Comparison of ENCODE assay signal across 13 cellular contexts in the genomic region with DNA sequence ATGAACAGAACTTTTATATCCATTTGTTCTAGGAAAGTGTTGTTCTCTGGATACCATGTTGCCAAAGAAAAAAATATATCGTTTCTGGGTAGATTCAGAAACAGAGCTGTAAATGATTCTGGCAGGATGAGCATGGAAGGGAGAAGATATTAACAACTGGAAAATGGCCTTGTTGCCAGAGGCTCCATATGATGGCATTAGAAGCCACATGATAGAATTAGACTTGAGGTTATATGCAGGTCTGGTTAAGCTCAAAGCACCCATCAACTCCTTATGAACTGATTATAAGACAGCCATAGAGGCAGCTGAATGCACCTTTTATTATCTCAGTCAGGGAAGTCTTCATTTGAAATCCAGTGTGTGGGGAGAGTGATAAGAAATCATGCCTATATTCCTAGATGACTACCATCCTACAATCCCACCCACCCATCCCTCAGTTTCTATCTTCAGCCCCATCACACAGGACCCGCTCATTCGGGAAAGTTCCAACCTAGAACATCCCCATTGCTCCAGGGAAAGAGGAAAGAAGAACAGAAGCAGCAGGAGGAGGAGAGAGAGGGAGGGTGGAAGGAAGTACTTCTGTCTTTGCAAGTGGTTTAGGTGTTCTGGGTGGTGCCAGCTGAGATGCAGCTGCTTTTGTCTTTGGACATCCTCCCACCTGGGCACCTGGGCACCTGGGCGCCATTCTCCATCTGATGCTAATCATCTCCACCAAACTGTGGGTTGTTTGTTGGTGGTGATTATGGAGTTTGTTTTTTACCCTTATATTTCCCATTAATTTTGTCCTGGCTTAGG. TPM values are rescaled to one million over a fixed set of nuclear protein-coding genes. Genes with fewer than 3 reads are reported as not detected.
DNase-seq lines count a peak whose midpoint lies in the region; ATAC-seq and TF ChIP-seq lines count a peak whose summit lies in the region.
"Had no signal": no experiment of that assay in that cellular context is flagged by ENCODE, and none has a peak within 500 bp of the region (broad histone marks: within the 10 kb centered on the region; RNA-seq: fewer than 3 reads in every experiment).

No MANE protein-coding gene starts in this region.

- BruUV-seq in IMR-90 (replicated peaks; lab: Mats Ljungman, UMichigan) = no TSS peak

- no peaks in the 10 kb centered on the region for H3K36me3 ChIP-seq in IMR-90 (ENCODE audit: control insufficient read depth, insufficient read depth, low read length)
- H3K36me3 ChIP-seq in SK-N-SH (replicated peaks in 1 of 2; ENCODE audit: control insufficient read depth in 1 of 2, insufficient read depth in 2 of 2, low read length in 1 of 2) = no peaks in the 10 kb centered on the region
- no peaks in the 10 kb centered on the region for H3K36me3 ChIP-seq in esophagus squamous epithelium
- no peaks in the 10 kb centered on the region for H3K36me3 ChIP-seq in neural progenitor cell
- H3K36me3 ChIP-seq in right lobe of liver = no peaks in the 10 kb centered on the region
- no peaks in the 10 kb centered on the region for H3K36me3 ChIP-seq in hepatocyte (replicated peaks; ENCODE audit: insufficient read depth, low read depth)

- peaks cover 4% of the 10 kb centered on the region for H3K27me3 Mint-ChIP-seq in neural progenitor cell (ENCODE audit: insufficient read depth, low read depth)

- H2BK20ac ChIP-seq in IMR-90 (ENCODE audit: low read depth, low read length) = peak overlapping the region; percentile 18; the same call in 1 of the 2 replicates

- no peak overlapping the region for H3K4me3 Mint-ChIP-seq in neural progenitor cell
- H3K4me3 Mint-ChIP-seq: IgD-negative memory B cell had no signal

- no peaks in the 10 kb centered on the region for H4K20me1 ChIP-seq in IMR-90 (ENCODE audit: insufficient read depth, low read length)
- no peaks in the 10 kb centered on the region for H4K20me1 ChIP-seq in SK-N-SH (ENCODE audit: insufficient read depth)
- H4K20me1 ChIP-seq in neural progenitor cell (ENCODE audit: low read depth) = no peaks in the 10 kb centered on the region
- H4K20me1 ChIP-seq in hepatocyte (ENCODE audit: insufficient read depth, poor library complexity, severe bottlenecking) = no peaks in the 10 kb centered on the region

- DNase-seq in IMR-90 (no peak), SK-N-SH (peak; percentile 77), esophagus squamous epithelium (lab: John Stamatoyannopoulos, UW) (no peak), neural progenitor cell (ENCODE audit: low spot score) (no peak), right lobe of liver (no peak), hepatocyte (ENCODE audit: low spot score) (no peak)
- DNase-seq in activated effector memory CD4-positive, alpha-beta T cell treated with Interleukin-2 at 50 U/mL for 16 hours = no peak
- DNase-seq: COR-L47, NCI-H1436, NCI-H2081 treated with DMSO at 0.1 percent for 48 hours, NCI-H510A had no signal

- dilution Hi-C loops in IMR-90 (cut with HindIII; ENCODE audit: low sequenced_read_pairs, unreplicated experiment) = no loop called here

- H3K9me2 ChIP-seq in SK-N-SH (no peaks in the 10 kb centered on the region), hepatocyte (replicated peaks; ENCODE audit: insufficient read depth) (no peaks in the 10 kb centered on the region)

- H4K91ac ChIP-seq in IMR-90 (ENCODE audit: insufficient read depth, low read depth, low read length) = no peak overlapping the region; the same call in 1 of the 2 replicates

- 0 out of 3 replicates have a peak overlapping the region, but pooled peaks have one; percentile 25 for H2BK15ac ChIP-seq in IMR-90 (ENCODE audit: low read depth, low read length)

- no peak overlapping the region for H2BK5ac ChIP-seq in IMR-90 (ENCODE audit: low read depth, low read length, poor library complexity, severe bottlenecking)

- H3K79me1 ChIP-seq in IMR-90 (ENCODE audit: low read depth in 1 of 2, low read length in 2 of 2) = no peaks in the 10 kb centered on the region

- no peak overlapping the region for H3K14ac ChIP-seq in IMR-90 (replicated peaks; ENCODE audit: low read depth, low read length)

- no peak overlapping the region for H3K4me3 ChIP-seq in IMR-90 (ENCODE audit: insufficient read depth, low read depth, low read length)
- H3K4me3 ChIP-seq in SK-N-SH (ENCODE audit: low read depth in 2 of 2, low read length in 1 of 2) = no peak overlapping the region
- H3K4me3 ChIP-seq in esophagus squamous epithelium = no peak overlapping the region
- H3K4me3 ChIP-seq in neural progenitor cell = no peak overlapping the region
- H3K4me3 ChIP-seq in right lobe of liver = no peak overlapping the region
- no peak overlapping the region for H3K4me3 ChIP-seq in hepatocyte

- no peak overlapping the region for H4K8ac ChIP-seq in IMR-90 (ENCODE audit: low read depth in 2 of 2, low read length in 2 of 2)

- peaks cover 4% of the 10 kb centered on the region for H3F3A ChIP-seq in SK-N-SH (replicated peaks; ENCODE audit: insufficient read depth)
- H3F3A ChIP-seq in neural progenitor cell (ENCODE audit: low read depth) = peaks cover 14% of the 10 kb centered on the region

- H4K5ac ChIP-seq in IMR-90 (ENCODE audit: low read depth, low read length) = no peak overlapping the region

- no peak for TF ChIP-seq RAD21 in IMR-90 (IDR thresholded peaks at IDR 0.05; ENCODE audit: low read length)
- TF ChIP-seq RAD21 in SK-N-SH (IDR thresholded peaks at IDR 0.05; ENCODE audit: low read length) = peak; percentile 26; the same call in 1 of the 2 replicates

- POLR2A ChIA-PET in IMR-90 (lab: Charles Lee; ENCODE audit: unreplicated experiment) (no interaction called here), SK-N-SH (lab: Yijun Ruan, JAX) (interaction anchor here (0.6 to 5.7 kb wide), 3 partner anchors 26 to 511 kb away, joined by 3 to 62 read pairs (median 14); a partner anchor contains a TSS)

- intact Hi-C loops in IMR-90 (cut with micrococcal nuclease) = no loop called here
- intact Hi-C loops in esophagus squamous epithelium (cut with DNase I) = no loop called here
- intact Hi-C loops in right lobe of liver (cut with DNase I) = no loop called here

- no CpG with 5 or more reads among the region's 4 CpGs for WGBS in IMR-90 (ENCODE audit: extremely low coverage in 2 of 2, insufficient read length in 1 of 2), 2 experiments
- 55% methylated on average over 4 of the region's 4 CpGs for WGBS in SK-N-SH (ENCODE audit: low lambda C conversion rate)
- WGBS in esophagus squamous epithelium, 2 donors = 80 to 92% methylated on average over 4 of the region's 4 CpGs
- 88% methylated on average over 4 of the region's 4 CpGs for WGBS in right lobe of liver (ENCODE audit: insufficient coverage, low coverage, low lambda C conversion rate, missing lambda C conversion rate)
- 85% methylated on average over 4 of the region's 4 CpGs for WGBS in hepatocyte (ENCODE audit: low lambda C conversion rate, missing lambda C conversion rate)

- no peak overlapping the region; the same call in 1 of the 2 replicates for H3K18ac ChIP-seq in IMR-90 (ENCODE audit: low read depth, low read length)

- peaks cover 11% of the 10 kb centered on the region for H3K9me1 ChIP-seq in IMR-90 (ENCODE audit: insufficient read depth, low read length)

- no peak for TF ChIP-seq POLR2A in IMR-90 (IDR thresholded peaks at IDR 0.05; ENCODE audit: low read depth, low read length)
- TF ChIP-seq POLR2A in esophagus squamous epithelium (IDR thresholded peaks at IDR 0.05) = no peak
- TF ChIP-seq POLR2A in right lobe of liver (IDR thresholded peaks at IDR 0.05) = no peak

- TF ChIP-seq EP300 in SK-N-SH (IDR thresholded peaks at IDR 0.05; ENCODE audit: borderline replicate concordance in 1 of 2, low read depth in 1 of 2, low read length in 1 of 2) = peak in 1 of 2 experiments; percentile 99; a peak in 2 of 4 replicates

- H3K56ac ChIP-seq in IMR-90 (ENCODE audit: extremely low read depth, insufficient read depth, low read length) = no peak overlapping the region

- H3K4me2 ChIP-seq in IMR-90 (ENCODE audit: low read depth, low read length) (no peak overlapping the region), SK-N-SH (no peak overlapping the region), neural progenitor cell (peak overlapping the region; percentile 36), hepatocyte (no peak overlapping the region)

- H2AK5ac ChIP-seq in IMR-90 (ENCODE audit: low read depth, low read length) = no peak overlapping the region

- H3K9ac ChIP-seq in IMR-90 (ENCODE audit: low read depth, low read length) = no peak overlapping the region
- no peak overlapping the region for H3K9ac ChIP-seq in SK-N-SH
- no peak overlapping the region for H3K9ac ChIP-seq in neural progenitor cell

- H3K4me1 Mint-ChIP-seq in neural progenitor cell = peaks cover 75% of the 10 kb centered on the region
- H3K4me1 Mint-ChIP-seq: IgD-negative memory B cell had no signal

- peaks cover 4% of the 10 kb centered on the region for H3K36me3 Mint-ChIP-seq in neural progenitor cell
- H3K36me3 Mint-ChIP-seq: IgD-negative memory B cell had no signal

- H3K27me3 ChIP-seq in IMR-90 (ENCODE audit: control insufficient read depth, insufficient read depth, low read length) (no peaks in the 10 kb centered on the region; the same call in 1 of the 2 replicates), SK-N-SH (ENCODE audit: insufficient read depth) (no peaks in the 10 kb centered on the region), esophagus squamous epithelium (no peaks in the 10 kb centered on the region), neural progenitor cell (no peaks in the 10 kb centered on the region), right lobe of liver (no peaks in the 10 kb centered on the region), hepatocyte (no peaks in the 10 kb centered on the region)

- no peak overlapping the region for H3K27ac ChIP-seq in IMR-90 (ENCODE audit: insufficient read depth, low read length)
- H3K27ac ChIP-seq in SK-N-SH (ENCODE audit: low read depth in 2 of 2, low read length in 1 of 2) = peak overlapping the region in 1 of 2 experiments; percentile 97; a peak in 2 of 4 replicates
- peak overlapping the region in 3 of 4 donors; percentile 7 to 89 (median 34) for H3K27ac ChIP-seq in esophagus squamous epithelium
- H3K27ac ChIP-seq in neural progenitor cell = no peak overlapping the region
- no peak overlapping the region for H3K27ac ChIP-seq in right lobe of liver
- no peak overlapping the region for H3K27ac ChIP-seq in hepatocyte

- H3K9me3 Mint-ChIP-seq in neural progenitor cell = peaks cover 29% of the 10 kb centered on the region
- H3K9me3 Mint-ChIP-seq: IgD-negative memory B cell had no signal

- no peak for ATAC-seq in IMR-90 (ENCODE audit: low read depth)
- no peak for ATAC-seq in right lobe of liver
- ATAC-seq in HG03571 (IDR thresholded peaks at IDR 0.05; ENCODE audit: unreplicated experiment) = no peak

- no peak overlapping the region for H2BK120ac ChIP-seq in IMR-90 (ENCODE audit: low read depth, low read length)

- TF ChIP-seq CTCF in IMR-90 (conservative IDR thresholded peaks at IDR 0.05; ENCODE audit: low read depth, low read length) (no peak), SK-N-SH (IDR thresholded peaks at IDR 0.05) (no peak), esophagus squamous epithelium (IDR thresholded peaks at IDR 0.05) (no peak), neural progenitor cell (IDR thresholded peaks at IDR 0.05) (no peak), right lobe of liver (IDR thresholded peaks at IDR 0.05) (no peak), hepatocyte (IDR thresholded peaks at IDR 0.05; ENCODE audit: poor library complexity) (no peak)

- peak overlapping the region; percentile 99 for H3K27ac Mint-ChIP-seq in neural progenitor cell
- H3K27ac Mint-ChIP-seq: IgD-negative memory B cell had no signal

- no peak overlapping the region for H2AFZ ChIP-seq in IMR-90 (replicated peaks; ENCODE audit: low read length, poor library complexity)
- H2AFZ ChIP-seq in SK-N-SH (ENCODE audit: low read depth) = no peak overlapping the region
- H2AFZ ChIP-seq in neural progenitor cell (replicated peaks) = no peak overlapping the region
- H2AFZ ChIP-seq in hepatocyte = no peak overlapping the region

- CTCF ChIA-PET in IMR-90 (lab: Yijun Ruan, JAX) = interaction anchor here (1.1 to 1.2 kb wide), 2 partner anchors 26 to 27 kb away, joined by 3 read pairs; a partner anchor contains a TSS
- CTCF ChIA-PET in SK-N-SH (lab: Yijun Ruan, JAX) = interaction anchor here (0.8 to 9.1 kb wide), 19 partner anchors 14 to 595 kb away, joined by 3 to 66 read pairs (median 4); no protein-coding TSS in a partner anchor

- H3K79me2 ChIP-seq in SK-N-SH (ENCODE audit: insufficient read depth) (no peaks in the 10 kb centered on the region), neural progenitor cell (ENCODE audit: low read depth) (no peaks in the 10 kb centered on the region), hepatocyte (no peaks in the 10 kb centered on the region)

- H3K4me1 ChIP-seq in IMR-90 (ENCODE audit: control insufficient read depth, insufficient read depth, low read length) = peaks cover 18% of the 10 kb centered on the region
- peaks cover 26 to 54% of the 10 kb centered on the region in 2 experiments for H3K4me1 ChIP-seq in SK-N-SH (ENCODE audit: control insufficient read depth in 1 of 2, insufficient read depth in 2 of 2, low read depth in 1 of 2, low read length in 1 of 2)
- H3K4me1 ChIP-seq in esophagus squamous epithelium = peaks cover 38 to 74% (median 47%) of the 10 kb centered on the region in 3 donors
- H3K4me1 ChIP-seq in neural progenitor cell = peaks cover 32% of the 10 kb centered on the region
- H3K4me1 ChIP-seq in right lobe of liver = no peaks in the 10 kb centered on the region
- peaks cover 13% of the 10 kb centered on the region for H3K4me1 ChIP-seq in hepatocyte (ENCODE audit: insufficient read depth)

- H3K9me3 ChIP-seq in IMR-90 (ENCODE audit: control insufficient read depth, insufficient read depth, low read length) (no peaks in the 10 kb centered on the region), SK-N-SH (no peaks in the 10 kb centered on the region), esophagus squamous epithelium (no peaks in the 10 kb centered on the region), neural progenitor cell (ENCODE audit: low read depth) (no peaks in the 10 kb centered on the region), right lobe of liver (no peaks in the 10 kb centered on the region), hepatocyte (ENCODE audit: low read depth) (no peaks in the 10 kb centered on the region)

- H3K23ac ChIP-seq in IMR-90 (ENCODE audit: low read depth, low read length) = no peak overlapping the region

- H3K4ac ChIP-seq in IMR-90 (ENCODE audit: low read depth, low read length) = no peak overlapping the region

- H2AK9ac ChIP-seq in IMR-90 (replicated peaks; ENCODE audit: low read depth, low read length, poor library complexity) = no peak overlapping the region

- in situ Hi-C loops in IMR-90 (cut with MboI; ENCODE audit: low sequenced_read_pairs) = no loop called here

RNA-seq across cellular contexts. Expression of a gene that starts 25.5 kb away (rescaled TPM):
- total RNA-seq in IMR-90 (2012; rRNA removed) (under 0.01 TPM in 2 replicates), esophagus squamous epithelium (1 to 10 TPM; 1.4 to 6.5 (median 2.1) TPM), neural progenitor cell (ENCODE audit: low replicate concordance) (8.5 and 14.3 TPM in 2 replicates), right lobe of liver (under 1 TPM; 0.12 to 0.29 (median 0.21) TPM), hepatocyte (3.0 and 4.6 TPM in 2 replicates)
- polyA plus RNA-seq in IMR-90 (2012; rRNA removed) (0.04 and 0.09 TPM in 2 replicates), SK-N-SH (2012; rRNA removed) (0.18 and 0.28 TPM in 2 replicates), hepatocyte (1.2 and 2.5 TPM in 2 replicates)
- polyA plus RNA-seq in IMR-90 (2012; cell fraction: cytosol; rRNA removed) = 0.06 and 0.10 TPM in 2 replicates
- polyA plus RNA-seq in IMR-90 (2012; cell fraction: nucleus; rRNA removed; ENCODE audit: low replicate concordance) = 0.01 and 0.02 TPM in 2 replicates
- 0.23 and 0.41 TPM in 2 replicates for polyA plus RNA-seq in SK-N-SH (2012; cell fraction: cytosol; rRNA removed)
- polyA plus RNA-seq in SK-N-SH (2012; cell fraction: nucleus; rRNA removed) = 0.08 and 0.16 TPM in 2 replicates
- polyA plus RNA-seq: IgD-negative memory B cell had no signal

Comparison
In these comparisons a context has a peak if more than half of its experiments do, and no peak if none do; other contexts are left out.
1. H3K27ac ChIP-seq: peak in esophagus squamous epithelium (3 of 4); none in IMR-90 (single experiment), neural progenitor cell (single experiment), right lobe of liver (0 of 3) and hepatocyte (single experiment).